In the genomic region with DNA sequence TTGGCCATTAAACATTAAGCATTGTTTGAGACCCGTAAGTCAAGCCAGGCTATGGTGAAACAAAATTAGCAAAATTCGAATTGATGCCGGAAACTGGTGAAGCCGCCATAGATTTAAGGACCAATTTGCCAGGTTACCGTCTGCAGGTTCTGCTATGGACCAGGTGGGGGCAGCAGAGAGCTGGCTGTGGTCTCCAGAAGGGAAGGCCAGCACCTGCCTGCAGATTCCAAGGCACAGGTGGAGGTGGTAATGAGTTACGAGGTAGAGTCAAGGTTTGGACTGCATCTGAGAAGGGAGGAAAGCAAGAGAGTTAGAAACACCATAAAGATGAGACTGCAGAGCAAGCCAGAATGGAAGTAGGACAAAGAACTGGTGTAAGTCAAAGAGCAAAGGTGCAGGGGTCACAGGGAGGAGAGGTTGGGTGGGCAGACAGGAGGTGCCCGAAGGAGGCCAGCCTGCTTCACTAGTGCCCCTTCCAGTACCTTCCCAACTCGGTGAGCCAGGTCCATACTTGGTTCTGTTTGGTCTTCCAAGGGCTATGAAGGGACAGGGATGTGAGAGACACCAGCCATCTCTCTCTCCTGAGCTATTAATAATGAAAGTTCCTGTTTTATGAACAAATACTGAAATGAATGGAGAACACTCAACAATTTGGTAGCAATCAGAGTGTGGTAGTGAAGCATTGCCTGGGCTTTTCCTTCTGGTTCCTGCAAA, we compare ENCODE assay signal across 8 cellular contexts.
DNase-seq lines count a peak whose midpoint lies in the region; ATAC-seq and TF ChIP-seq lines count a peak whose summit lies in the region.

No MANE protein-coding gene starts in this region.

- peaks cover 7% of the 10 kb centered on the region; the same call in 1 of the 2 replicates for H3K4me1 ChIP-seq in PC-3 (ENCODE audit: insufficient read depth, low read length)

- no peak overlapping the region for H3K27ac ChIP-seq in PC-3 (ENCODE audit: low read length)

- H4K20me1 ChIP-seq in PC-3 (ENCODE audit: low read length): no peaks in the 10 kb centered on the region

- CTCF ChIA-PET in PC-3 (lab: Charles Lee): interaction anchor here (1.0 kb wide), 1 partner anchor 15 kb away, joined by 3 read pairs; no protein-coding TSS in a partner anchor

- H3K4me2 ChIP-seq in PC-3 (ENCODE audit: low read length): peak overlapping the region; percentile 59

- H3K9me3 ChIP-seq in PC-3 (ENCODE audit: low read length): no peaks in the 10 kb centered on the region

- DNase-seq in D341Med (ENCODE audit: low spot score) (peak; percentile 81), PC-3 (peak; percentile 67), left ventricle myocardium superior (peak; percentile 43), DMS79 (lab: John Stamatoyannopoulos, UW) (no peak)
- peak; percentile 83 for DNase-seq in activated effector memory CD4-positive, alpha-beta T cell treated with anti-CD3 and anti-CD28 coated beads, Interleukin-2, amount 50 U/mL, for 16 hours
- DNase-seq in stimulated activated CD4-positive, alpha-beta T cell treated with anti-CD3 and anti-CD28 coated beads, Interleukin-15, amount 100 ng/mL, for 1 hour (ENCODE audit: low read depth in 1 of 2, low spot score in 1 of 2): peak; percentile 5 to 20

- BruUV-seq in PC-3 (replicated peaks; lab: Mats Ljungman, UMichigan): no TSS peak

- H3K4me3 ChIP-seq in PC-3 (ENCODE audit: low read length): 0 out of 2 replicates have a peak overlapping the region, but pooled peaks have one; percentile 26

- intact Hi-C loops in PC-3 (cut with micrococcal nuclease): loop anchor here (1.0 to 5.0 kb wide), 4 partner anchors 86 to 681 kb away; no protein-coding TSS in a partner anchor
- intact Hi-C loops in left ventricle myocardium superior (cut with micrococcal nuclease): loop anchor here (10.0 kb wide), 1 partner anchor 589 kb away; no protein-coding TSS in a partner anchor

- H3F3A ChIP-seq in PC-3 (ENCODE audit: low read length, unreplicated experiment): no peaks in the 10 kb centered on the region

- no peaks in the 10 kb centered on the region for H3K9me2 ChIP-seq in PC-3 (replicated peaks; ENCODE audit: low read length)

- no peaks in the 10 kb centered on the region for H3K27me3 ChIP-seq in PC-3 (ENCODE audit: low read length)

- ATAC-seq in GM19395 (IDR thresholded peaks at IDR 0.05; ENCODE audit: unreplicated experiment) (peak; percentile 97), HG03378 (IDR thresholded peaks at IDR 0.05; ENCODE audit: unreplicated experiment) (peak; percentile 83), PC-3 (peak; percentile 58; the same call in 1 of the 2 replicates), left ventricle myocardium superior (peak; percentile 53)

- peak overlapping the region; percentile 68 for H2AFZ ChIP-seq in PC-3 (ENCODE audit: low read length)

- no peaks in the 10 kb centered on the region for H3K36me3 ChIP-seq in PC-3 (ENCODE audit: low read depth, low read length)

- H3K9ac ChIP-seq in PC-3 (ENCODE audit: low read length): no peak overlapping the region

- POLR2A ChIA-PET in PC-3 (lab: Charles Lee; ENCODE audit: unreplicated experiment): no interaction called here

- TF ChIP-seq CTCF in PC-3 (conservative IDR thresholded peaks at IDR 0.05; ENCODE audit: low read depth, low read length): peak; percentile 91

- no peaks in the 10 kb centered on the region for H3K79me2 ChIP-seq in PC-3 (ENCODE audit: low read length)
